Comparison of ENCODE assay signal across 16 cellular contexts in the genomic region with DNA sequence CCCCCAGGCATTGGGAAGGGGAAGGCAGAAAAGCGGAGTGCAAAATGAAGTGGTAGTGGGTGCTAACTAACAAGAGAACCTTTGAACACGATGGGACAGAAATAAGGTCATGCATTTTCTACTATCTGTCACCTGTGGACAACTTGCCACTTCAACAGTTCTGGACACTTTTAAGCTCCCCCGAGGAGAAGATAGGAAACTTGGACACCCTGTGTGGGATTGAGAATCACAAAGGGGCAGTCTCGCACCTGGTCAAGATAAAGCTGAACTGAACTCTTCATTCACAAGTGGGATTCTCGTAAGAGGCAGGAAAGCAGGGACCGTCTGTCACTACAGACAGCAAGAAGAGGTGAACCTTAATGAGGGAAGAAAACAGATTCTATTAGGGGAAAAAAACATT. TPM values are rescaled to one million over a fixed set of nuclear protein-coding genes. Genes with fewer than 3 reads are reported as not detected.
DNase-seq lines count a peak whose midpoint lies in the region; ATAC-seq, FAIRE-seq and TF ChIP-seq lines count a peak whose summit lies in the region.
"Had no signal": no experiment of that assay in that cellular context is flagged by ENCODE, and none has a peak within 500 bp of the region (broad histone marks: within the 10 kb centered on the region; RNA-seq: fewer than 3 reads in every experiment).

No MANE protein-coding gene starts in this region.

- FAIRE-seq in GM12891 (lab: Jason Lieb, UNC) = peak; percentile 60
- peak; percentile 17 for FAIRE-seq in keratinocyte (lab: Jason Lieb, UNC)
- FAIRE-seq: frontal cortex, HTR-8/SVneo had no signal

- ATAC-seq in HG03469 (IDR thresholded peaks at IDR 0.05; ENCODE audit: unreplicated experiment) (no peak), heart left ventricle (no peak), left ventricle myocardium superior (no peak), GM18517 (IDR thresholded peaks at IDR 0.05; ENCODE audit: unreplicated experiment) (no peak)

- no peaks in the 10 kb centered on the region; the same call in 1 of the 2 replicates for H3K4me1 ChIP-seq in H9 (ENCODE audit: insufficient read depth, low read length)
- H3K4me1 ChIP-seq in keratinocyte (ENCODE audit: control insufficient read depth, extremely low read depth, insufficient read depth, low read length) = no peaks in the 10 kb centered on the region
- H3K4me1 ChIP-seq in heart left ventricle = no peaks in the 10 kb centered on the region
- H3K4me1 ChIP-seq: ascending aorta had no signal

- peaks cover 2% of the 10 kb centered on the region; the same call in 1 of the 2 replicates for H3K27me3 Mint-ChIP-seq in H9 (ENCODE audit: low read depth)

- no peaks in the 10 kb centered on the region for H3K36me3 ChIP-seq in keratinocyte (ENCODE audit: control insufficient read depth in 2 of 2, extremely low read depth in 1 of 2, insufficient read depth in 2 of 2, low read length in 2 of 2)
- no peaks in the 10 kb centered on the region for H3K36me3 ChIP-seq in heart left ventricle
- H3K36me3 ChIP-seq: ascending aorta had no signal

- H3K27me3 ChIP-seq in H9 (ENCODE audit: insufficient read depth, low read length) (no peaks in the 10 kb centered on the region), keratinocyte (ENCODE audit: control insufficient read depth, extremely low read depth, insufficient read depth, low read length) (no peaks in the 10 kb centered on the region), heart left ventricle (peaks cover 0 to 21% (median 0%) of the 10 kb centered on the region in 9 donors)
- H3K27me3 ChIP-seq: ascending aorta had no signal

- DNase-seq in GM12891 (ENCODE audit: insufficient read length, low spot score) = no peak
- DNase-seq in H9 = no peak
- peak; percentile 32 to 54 for DNase-seq in NCI-H524 (lab: John Stamatoyannopoulos, UW)
- DNase-seq in keratinocyte (ENCODE audit: low read depth, low spot score) = no peak
- no peak for DNase-seq in heart left ventricle
- no peak for DNase-seq in left ventricle myocardium superior
- DNase-seq: activated effector memory CD4-positive, alpha-beta T cell treated with anti-CD3 and anti-CD28 coated beads, Interleukin-2, amount 50 U/mL, for 16 hours; Calu3; NCI-H1694 treated with DMSO at 0.1 percent for 48 hours; nephron progenitor cell; stimulated activated CD4-positive, alpha-beta T cell treated with anti-CD3 and anti-CD28 coated beads, Interleukin-15, amount 100 ng/mL, for 24 hours had no signal

- no peak overlapping the region for H3K18ac ChIP-seq in H9 (ENCODE audit: insufficient read length, low read depth, low read length)

- H2AFZ ChIP-seq in H9 (ENCODE audit: low read length) (peak overlapping the region; percentile 96), keratinocyte (ENCODE audit: control insufficient read depth, low read length) (no peak overlapping the region)

- no peak overlapping the region for H2BK120ac ChIP-seq in H9 (ENCODE audit: low read depth, low read length, poor library complexity, severe bottlenecking)

- no peak overlapping the region for H2BK5ac ChIP-seq in H9 (ENCODE audit: insufficient read length, low read length)

- no peak overlapping the region for H2AK5ac ChIP-seq in H9 (ENCODE audit: insufficient read length, low read length)

- peak overlapping the region in 2 of 3 experiments; percentile 3 to 56; a peak in 2 of 7 replicates for H3K27ac Mint-ChIP-seq in H9
- H3K27ac Mint-ChIP-seq: nephron progenitor cell had no signal

- H3K23ac ChIP-seq in H9 (ENCODE audit: insufficient read length, low read depth, low read length) = no peak overlapping the region

- no peak overlapping the region for H3K4ac ChIP-seq in H9 (ENCODE audit: low read depth, low read length)

- peaks cover 14% of the 10 kb centered on the region in 2 experiments for H3K4me1 Mint-ChIP-seq in H9
- H3K4me1 Mint-ChIP-seq: nephron progenitor cell had no signal

- no peaks in the 10 kb centered on the region for H3K9me3 ChIP-seq in H9 (ENCODE audit: control insufficient read depth, low read depth, low read length)
- H3K9me3 ChIP-seq in keratinocyte (ENCODE audit: control insufficient read depth, low read depth, low read length) = no peaks in the 10 kb centered on the region
- no peaks in the 10 kb centered on the region for H3K9me3 ChIP-seq in heart left ventricle
- H3K9me3 ChIP-seq: ascending aorta had no signal

- H4K91ac ChIP-seq in H9 (ENCODE audit: insufficient read length, low read depth, low read length) = no peak overlapping the region

- WGBS in H9 (ENCODE audit: extremely low coverage, insufficient read length, low lambda C conversion rate) = no CpG with 5 or more reads among the region's 6 CpGs
- 28 to 39% (median 33%) methylated on average over 6 of the region's 6 CpGs for WGBS in heart left ventricle, 4 donors

- no peak for TF ChIP-seq CTCF in H9 (conservative IDR thresholded peaks at IDR 0.05)
- no peak for TF ChIP-seq CTCF in keratinocyte (optimal IDR thresholded peaks at IDR 0.05 in 1 of 3, IDR thresholded peaks at IDR 0.05 in 1 of 3, conservative IDR thresholded peaks at IDR 0.05 in 1 of 3; ENCODE audit: extremely low read depth in 1 of 3, insufficient read depth in 2 of 3, low read length in 3 of 3)
- TF ChIP-seq CTCF in heart left ventricle (IDR thresholded peaks at IDR 0.05) = no peak

- H3K79me2 ChIP-seq in H9 (ENCODE audit: insufficient read depth, low read length) (no peaks in the 10 kb centered on the region), keratinocyte (ENCODE audit: control insufficient read depth, insufficient read depth, low read length) (no peaks in the 10 kb centered on the region)

- no peaks in the 10 kb centered on the region for H3K79me1 ChIP-seq in H9 (ENCODE audit: insufficient read depth, low read depth, low read length, poor library complexity, severe bottlenecking)

- H3K23me2 ChIP-seq in H9 (ENCODE audit: insufficient read length, low read depth, low read length, poor library complexity, severe bottlenecking) = no peaks in the 10 kb centered on the region

- no peak overlapping the region for H4K8ac ChIP-seq in H9 (replicated peaks; ENCODE audit: insufficient read length, low read depth, low read length)

- no peak overlapping the region for H3K27ac ChIP-seq in H9 (ENCODE audit: insufficient read length, low read depth, low read length)
- H3K27ac ChIP-seq in keratinocyte (ENCODE audit: control insufficient read depth, insufficient read depth, low read length) = no peak overlapping the region
- H3K27ac ChIP-seq in heart left ventricle = peak overlapping the region in 1 of 12 donors; percentile 18
- H3K27ac ChIP-seq: ascending aorta had no signal

- H3K9me3 Mint-ChIP-seq in H9 = 0 out of 5 replicates have a peak, but pooled peaks cover 0 to 2% of the 10 kb centered on the region in 2 experiments
- H3K9me3 Mint-ChIP-seq: nephron progenitor cell had no signal

- H3T11ph ChIP-seq in H9 (ENCODE audit: low read length) = no peak overlapping the region

- H3K4me2 ChIP-seq in H9 (ENCODE audit: insufficient read depth, insufficient read length, low read length) = no peak overlapping the region
- no peak overlapping the region for H3K4me2 ChIP-seq in keratinocyte (ENCODE audit: control insufficient read depth, extremely low read depth, insufficient read depth, low read depth, low read length)

- H3K9me1 ChIP-seq in keratinocyte (ENCODE audit: control insufficient read depth, extremely low read depth, insufficient read depth, low read length) = no peaks in the 10 kb centered on the region

- no peak overlapping the region for H3K14ac ChIP-seq in H9 (ENCODE audit: insufficient read depth, low read length)

- intact Hi-C loops in heart left ventricle (cut with DNase I) = no loop called here
- intact Hi-C loops in left ventricle myocardium superior (cut with micrococcal nuclease) = no loop called here

- H2BK20ac ChIP-seq in H9 (ENCODE audit: low read depth, low read length, poor library complexity, severe bottlenecking) = no peak overlapping the region

- dilution Hi-C loops in keratinocyte (cut with MboI; ENCODE audit: extremely low pct_ligation_motif_present, low sequenced_read_pairs) = no loop called here

- no peak; the same call in 1 of the 2 replicates for TF ChIP-seq POLR2A in GM12891 (IDR thresholded peaks at IDR 0.05; ENCODE audit: low read depth, low read length)
- TF ChIP-seq POLR2A in heart left ventricle (IDR thresholded peaks at IDR 0.05) = no peak

- no peak overlapping the region for H4K5ac ChIP-seq in H9 (ENCODE audit: insufficient read length, low read depth, low read length)

- no peak overlapping the region for H2BK15ac ChIP-seq in H9 (ENCODE audit: low read depth, low read length)

- peaks cover 0 to 2% (median 0%) of the 10 kb centered on the region in 3 experiments; a peak in 1 of 7 replicates for H3K36me3 Mint-ChIP-seq in H9 (ENCODE audit: insufficient read depth in 1 of 3, low read depth in 3 of 3)

- no peak overlapping the region for H3K9ac ChIP-seq in H9 (ENCODE audit: extremely low read depth, insufficient read length, low read length)
- no peak overlapping the region for H3K9ac ChIP-seq in keratinocyte (ENCODE audit: control insufficient read depth, extremely low read depth, insufficient read depth, low read length)

- H4K20me1 ChIP-seq in H9 (ENCODE audit: control insufficient read depth, insufficient read depth, insufficient read length) (no peaks in the 10 kb centered on the region), keratinocyte (ENCODE audit: control insufficient read depth, extremely low read depth, insufficient read depth, low read length) (no peaks in the 10 kb centered on the region)

- no peak overlapping the region for H2BK12ac ChIP-seq in H9 (ENCODE audit: insufficient read length, low read depth, low read length)

- H3K4me3 Mint-ChIP-seq in H9 = peak overlapping the region in 1 of 2 experiments; percentile 1; a peak in 1 of 5 replicates
- H3K4me3 Mint-ChIP-seq: nephron progenitor cell had no signal

- no peak overlapping the region for H3K4me3 ChIP-seq in keratinocyte (ENCODE audit: control insufficient read depth in 2 of 3, extremely low read depth in 1 of 3, insufficient read depth in 2 of 3, low read depth in 1 of 3, low read length in 3 of 3)
- H3K4me3 ChIP-seq in heart left ventricle = peak overlapping the region in 1 of 12 donors; percentile 21
- H3K4me3 ChIP-seq: ascending aorta had no signal

- H3K56ac ChIP-seq in H9 (ENCODE audit: insufficient read length, low read depth, low read length) = no peak overlapping the region

RNA-seq across cellular contexts. Expression of a gene that starts 51.6 kb away (rescaled TPM):
- polyA plus RNA-seq in GM12891 (2012; ENCODE audit: low read depth, missing spikeins) = 1.1 TPM
- 2.1 and 2.2 TPM in 2 replicates for total RNA-seq in H9 (2021)
- 0.42 to 0.66 TPM (median 0.52 TPM) in 3 replicates for polyA plus RNA-seq in keratinocyte
- 0.39 TPM for polyA plus RNA-seq in keratinocyte (2011; ENCODE audit: low read depth)
- polyA plus RNA-seq in keratinocyte (2011; cell fraction: cytosol; rRNA removed) = 0.95 and 2.2 TPM in 2 replicates
- polyA plus RNA-seq in keratinocyte (2011; cell fraction: nucleus; rRNA removed) = 1.1 and 1.5 TPM in 2 replicates
- 0.93 and 2.8 TPM in 2 replicates for polyA plus RNA-seq in keratinocyte (2012; ENCODE audit: low replicate concordance)
- 1.5 to 2.2 TPM in 2 of 3 replicates, not detected in the other for polyA minus RNA-seq in keratinocyte
- polyA minus RNA-seq in keratinocyte (2011; cell fraction: cytosol; rRNA and poly(A)+ RNA removed) = not detected
- not detected in 2 replicates for polyA minus RNA-seq in keratinocyte (2011; cell fraction: nucleus; rRNA and poly(A)+ RNA removed)
- total RNA-seq in heart left ventricle = 1 to 10 TPM in 2 of 9 donors, under 1 TPM in 5, not detected in 2; 0.37 to 1.5 (median 0.51) TPM
- under 1 TPM; 0.11 to 0.49 TPM for polyA plus RNA-seq in heart left ventricle
- total RNA-seq in left ventricle myocardium superior = not detected
- total RNA-seq: ascending aorta had no signal

RNA-seq across cellular contexts. Expression of a gene that starts 56.1 kb away (rescaled TPM):
- 36.6 TPM for polyA plus RNA-seq in GM12891 (2012; ENCODE audit: low read depth, missing spikeins)
- total RNA-seq in H9 (2021) (64.5 and 66.6 TPM in 2 replicates), heart left ventricle (10 to 100 TPM in 5 of 9 donors, 1 to 10 TPM in 4; 1.8 to 18.1 (median 12.7) TPM), left ventricle myocardium superior (11.5 TPM)
- polyA plus RNA-seq in keratinocyte (13.3 to 34.2 TPM (median 23.1 TPM) in 3 replicates), heart left ventricle (10 to 100 TPM; 14.5 to 16.5 TPM)
- 15.9 TPM for polyA plus RNA-seq in keratinocyte (2011; ENCODE audit: low read depth)
- 7.8 and 14.2 TPM in 2 replicates for polyA plus RNA-seq in keratinocyte (2011; cell fraction: cytosol; rRNA removed)
- 5.7 and 12.0 TPM in 2 replicates for polyA plus RNA-seq in keratinocyte (2011; cell fraction: nucleus; rRNA removed)
- 8.1 and 39.3 TPM in 2 replicates for polyA plus RNA-seq in keratinocyte (2012; ENCODE audit: low replicate concordance)
- polyA minus RNA-seq in keratinocyte = 2.8 to 20.0 TPM (median 3.1 TPM) in 3 replicates
- 5.2 TPM for polyA minus RNA-seq in keratinocyte (2011; cell fraction: cytosol; rRNA and poly(A)+ RNA removed)
- 3.6 and 9.3 TPM in 2 replicates for polyA minus RNA-seq in keratinocyte (2011; cell fraction: nucleus; rRNA and poly(A)+ RNA removed)

Comparison
In these comparisons a context has a peak if more than half of its experiments do, and no peak if none do; other contexts are left out.
1. DNase-seq: peak in NCI-H524 (2 of 2); none in GM12891 (single experiment), H9 (single experiment), keratinocyte (single experiment), heart left ventricle (0 of 5) and left ventricle myocardium superior (single experiment).